2 cellular contexts compared by ENCODE assay signal in genomic region chr17:38706625-38707298, GRCh38.
TF ChIP-seq lines count a peak whose summit lies in the region.

No MANE protein-coding gene starts in this region.

TF ChIP-seq in SK-N-SH, 30 proteins besides CTCF, POLR2A, EP300 and RAD21 (continued from another document):
- TF ChIP-seq USF1 (IDR thresholded peaks at IDR 0.05; ENCODE audit: borderline replicate concordance, low read depth) (no peak), NRF1 (IDR thresholded peaks at IDR 0.05; ENCODE audit: low read depth, low read length) (no peak), ELF1 (IDR thresholded peaks at IDR 0.05) (no peak), EZH2phosphoT487 (IDR thresholded peaks at IDR 0.05; ENCODE audit: borderline replicate concordance, low read depth) (no peak), IRF3 (IDR thresholded peaks at IDR 0.05; ENCODE audit: low read depth, low read length) (no peak), JUND (IDR thresholded peaks at IDR 0.05) (no peak), TAF1 (IDR thresholded peaks at IDR 0.05; ENCODE audit: borderline replicate concordance, low read depth, low read length) (no peak), PBX3 (IDR thresholded peaks at IDR 0.05) (no peak), RCOR1 (IDR thresholded peaks at IDR 0.05; ENCODE audit: low read length) (no peak)

TF ChIP-seq in SK-N-SH treated with all-trans-retinoic acid at 6 μM for 48 hours, 23 proteins besides CTCF, POLR2A, EP300 and RAD21:
- no peak for TF ChIP-seq CREB5 (CRISPR knock-in tag; IDR thresholded peaks at IDR 0.05; ENCODE audit: low read depth)
- TF ChIP-seq ESRRG (CRISPR knock-in tag; IDR thresholded peaks at IDR 0.05): no peak
- no peak for TF ChIP-seq OSR1 (CRISPR knock-in tag; IDR thresholded peaks at IDR 0.05)
- no peak for TF ChIP-seq TCF4 (CRISPR knock-in tag; IDR thresholded peaks at IDR 0.05; ENCODE audit: borderline replicate concordance)
- no peak for TF ChIP-seq TSHZ2 (CRISPR knock-in tag; IDR thresholded peaks at IDR 0.05)
- TF ChIP-seq ZFP30 (CRISPR knock-in tag; IDR thresholded peaks at IDR 0.05): no peak
- TF ChIP-seq GLIS3 (CRISPR knock-in tag; IDR thresholded peaks at IDR 0.05): no peak
- TF ChIP-seq ISL1 (CRISPR knock-in tag; IDR thresholded peaks at IDR 0.05): no peak
- TF ChIP-seq ARNTL (CRISPR knock-in tag; IDR thresholded peaks at IDR 0.05; ENCODE audit: borderline replicate concordance, low read depth): no peak
- no peak for TF ChIP-seq TOX (CRISPR knock-in tag; IDR thresholded peaks at IDR 0.05; ENCODE audit: borderline replicate concordance)
- no peak for TF ChIP-seq SNAI2 (CRISPR knock-in tag; IDR thresholded peaks at IDR 0.05)
- TF ChIP-seq POU6F1 (CRISPR knock-in tag; IDR thresholded peaks at IDR 0.05; ENCODE audit: borderline replicate concordance, low read depth): no peak
- no peak for TF ChIP-seq ZC3H10 (CRISPR knock-in tag; IDR thresholded peaks at IDR 0.05)
- TF ChIP-seq RARB (CRISPR knock-in tag; IDR thresholded peaks at IDR 0.05): no peak
- no peak for TF ChIP-seq PPARA (CRISPR knock-in tag; IDR thresholded peaks at IDR 0.05; ENCODE audit: borderline replicate concordance)
- no peak for TF ChIP-seq ZNF565 (CRISPR knock-in tag; conservative IDR thresholded peaks at IDR 0.05; ENCODE audit: low read depth)
